8 cellular contexts compared by ENCODE assay signal in the genomic region with DNA sequence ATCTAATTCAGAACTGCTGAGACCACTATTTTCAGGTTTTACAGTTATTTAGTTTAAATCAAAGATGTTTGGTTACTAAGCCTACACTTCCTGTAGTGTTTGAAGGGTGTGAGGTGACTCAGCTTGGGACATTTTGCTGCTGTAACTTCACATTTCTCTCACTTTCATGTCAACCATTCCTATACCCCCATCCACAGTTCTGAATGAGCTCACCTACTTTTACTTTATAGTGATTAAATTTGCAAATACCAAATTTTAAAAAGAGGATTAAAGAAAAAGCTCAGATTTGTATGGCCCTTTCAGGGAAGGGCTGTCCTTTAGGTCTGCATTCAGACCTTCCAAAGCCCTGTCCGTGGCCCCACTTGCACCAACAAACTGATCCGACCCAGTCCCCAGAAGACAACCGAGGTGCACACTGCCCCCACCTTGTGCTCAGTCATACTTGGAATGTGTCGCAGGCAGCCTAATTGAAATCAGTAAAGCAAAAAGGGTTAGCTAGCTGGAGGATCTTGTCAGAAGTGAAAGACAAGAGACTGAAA.
A peak's percentile ranks its signal among the peaks of the same experiment; 100 is the strongest.
DNase-seq lines count a peak whose midpoint lies in the region; ATAC-seq and TF ChIP-seq lines count a peak whose summit lies in the region.

No MANE protein-coding gene starts in this region.

- no peak overlapping the region for H3K4me3 ChIP-seq in SK-N-SH (ENCODE audit: low read depth in 2 of 2, low read length in 1 of 2)

- H3K4me2 ChIP-seq in SK-N-SH = no peak overlapping the region

- H3K79me2 ChIP-seq in SK-N-SH (ENCODE audit: insufficient read depth) = no peaks in the 10 kb centered on the region

- no peaks in the 10 kb centered on the region for H4K20me1 ChIP-seq in SK-N-SH (ENCODE audit: insufficient read depth)

- H2AFZ ChIP-seq in SK-N-SH (ENCODE audit: low read depth) = peak overlapping the region; percentile 54; the same call in 1 of the 2 replicates

- H3K27ac ChIP-seq in SK-N-SH (ENCODE audit: low read depth in 2 of 2, low read length in 1 of 2) = no peak overlapping the region

- no peak overlapping the region for H3K9ac ChIP-seq in SK-N-SH

- TF ChIP-seq EP300 in SK-N-SH (IDR thresholded peaks at IDR 0.05; ENCODE audit: borderline replicate concordance in 1 of 2, low read depth in 1 of 2, low read length in 1 of 2) = no peak

- POLR2A ChIA-PET in SK-N-SH (lab: Yijun Ruan, JAX) = no interaction called here

- no peaks in the 10 kb centered on the region for H3K4me1 ChIP-seq in SK-N-SH (ENCODE audit: control insufficient read depth in 1 of 2, insufficient read depth in 2 of 2, low read depth in 1 of 2, low read length in 1 of 2)

- no peak for TF ChIP-seq CTCF in SK-N-SH (IDR thresholded peaks at IDR 0.05)

- H3F3A ChIP-seq in SK-N-SH (replicated peaks; ENCODE audit: insufficient read depth) = no peaks in the 10 kb centered on the region

- H3K27me3 ChIP-seq in SK-N-SH (ENCODE audit: insufficient read depth) = no peaks in the 10 kb centered on the region

- intact Hi-C loops in posterior cingulate gyrus (cut with DNase I) = no loop called here

- TF ChIP-seq RAD21 in SK-N-SH (IDR thresholded peaks at IDR 0.05; ENCODE audit: low read length) = no peak

- CTCF ChIA-PET in SK-N-SH (lab: Yijun Ruan, JAX) = no interaction called here

- no peaks in the 10 kb centered on the region for H3K36me3 ChIP-seq in SK-N-SH (replicated peaks in 1 of 2; ENCODE audit: control insufficient read depth in 1 of 2, insufficient read depth in 2 of 2, low read length in 1 of 2)

- no peaks in the 10 kb centered on the region for H3K9me2 ChIP-seq in SK-N-SH

- 89% methylated on average over 4 of the region's 4 CpGs for whole genome bisulfite sequencing in SK-N-SH (ENCODE audit: low lambda C conversion rate)

- no peaks in the 10 kb centered on the region for H3K9me3 ChIP-seq in SK-N-SH

- ATAC-seq in GM18907 (IDR thresholded peaks at IDR 0.05; ENCODE audit: unreplicated experiment) = peak; percentile 88
- peak; percentile 91 for ATAC-seq in HG02798 (IDR thresholded peaks at IDR 0.05; ENCODE audit: poor library complexity, unreplicated experiment)

- DNase-seq in SK-N-SH = no peak
- peak; percentile 50 for DNase-seq in glomerular visceral epithelial cell (ENCODE audit: extremely low spot score)
- no peak for DNase-seq in amygdala (lab: John Stamatoyannopoulos, UW)
- DNase-seq in posterior cingulate gyrus = no peak
- DNase-seq in 8988T = no peak
- no peak for DNase-seq in NCI-H146 (lab: John Stamatoyannopoulos, UW)

TF ChIP-seq in SK-N-SH, 30 proteins besides CTCF, POLR2A, EP300 and RAD21:
- no peak for TF ChIP-seq TEAD4 (IDR thresholded peaks at IDR 0.05; ENCODE audit: borderline replicate concordance, insufficient read depth)
- TF ChIP-seq REST (IDR thresholded peaks at IDR 0.05; ENCODE audit: low read depth, low read length) = no peak
